ENCODE assay signal across 10 cellular contexts in genomic region chr17:75183999-75184884, GRCh38. TPM values are rescaled to one million over a fixed set of nuclear protein-coding genes. Genes with fewer than 3 reads are reported as not detected.
DNase-seq lines count a peak whose midpoint lies in the region; ATAC-seq and TF ChIP-seq lines count a peak whose summit lies in the region.
"Had no signal": no experiment of that assay in that cellular context is flagged by ENCODE, and none has a peak within 500 bp of the region (broad histone marks: within the 10 kb centered on the region; RNA-seq: fewer than 3 reads in every experiment).

No MANE protein-coding gene starts in this region.

- WGBS in mesenchymal stem cell = 97% methylated on average over 9 of the region's 9 CpGs
- WGBS in testis, 2 donors = 43 to 47% methylated on average over 9 of the region's 9 CpGs
- whole genome bisulfite sequencing in tibial nerve, 2 donors = 94 to 96% methylated on average over 9 of the region's 9 CpGs

- H3K9me3 Mint-ChIP-seq in activated naive CD4-positive, alpha-beta T cell treated with anti-CD3 and anti-CD28 coated beads, Interleukin-2, amount 10 ng/mL, durations not matched to agents 7 days and 5 days = no peaks in the 10 kb centered on the region
- no peaks in the 10 kb centered on the region for H3K9me3 Mint-ChIP-seq in activated CD8-positive, alpha-beta T cell treated with anti-CD3 and anti-CD28 coated beads for 36 hours

- H3K36me3 ChIP-seq in mesenchymal stem cell (ENCODE audit: control insufficient read depth in 1 of 2, insufficient read depth in 2 of 2, low read depth in 1 of 2, low read length in 2 of 2) (peaks cover 8 to 9% of the 10 kb centered on the region in 2 experiments), testis (ENCODE audit: low read depth, missing control alignments) (no peaks in the 10 kb centered on the region), Peyer's patch (peaks cover 0 to 9% (median 0%) of the 10 kb centered on the region in 3 donors), tibial nerve (peaks cover 0 to 5% (median under 1%) of the 10 kb centered on the region in 3 donors)

- H3K23ac ChIP-seq in mesenchymal stem cell (ENCODE audit: low read length in 2 of 2) = no peak overlapping the region

- H2BK15ac ChIP-seq in mesenchymal stem cell (ENCODE audit: low read depth, poor library complexity, severe bottlenecking) = no peak overlapping the region

- H3K18ac ChIP-seq in mesenchymal stem cell (ENCODE audit: low read depth in 1 of 2, low read length in 2 of 2) = peak overlapping the region in 1 of 2 experiments; percentile 21

- CTCF ChIA-PET in activated naive CD4-positive, alpha-beta T cell treated with anti-CD3 and anti-CD28 coated beads, Interleukin-2, amount 10 ng/mL, durations not matched to agents 7 days and 5 days (lab: Charles Lee) = interaction anchor here (0.9 to 2.5 kb wide), 5 partner anchors 12 to 110 kb away, joined by 3 to 16 read pairs (median 4); partner anchors contain the start of gene JPT1
- CTCF ChIA-PET in activated CD8-positive, alpha-beta T cell treated with anti-CD3 and anti-CD28 coated beads for 36 hours (lab: Charles Lee) = interaction anchor here (0.9 to 2.7 kb wide), 3 partner anchors 17 to 67 kb away, joined by 3 to 16 read pairs (median 5); no protein-coding TSS in a partner anchor

- peaks cover 41% of the 10 kb centered on the region for H3K4me1 Mint-ChIP-seq in activated naive CD4-positive, alpha-beta T cell treated with anti-CD3 and anti-CD28 coated beads, Interleukin-2, amount 10 ng/mL, durations not matched to agents 7 days and 5 days
- H3K4me1 Mint-ChIP-seq in activated CD8-positive, alpha-beta T cell treated with anti-CD3 and anti-CD28 coated beads for 36 hours (ENCODE audit: low read depth) = peaks cover 39% of the 10 kb centered on the region

- H2BK5ac ChIP-seq in mesenchymal stem cell (ENCODE audit: low read depth, low read length, poor library complexity, severe bottlenecking) = no peak overlapping the region

- no peaks in the 10 kb centered on the region for H3K27me3 Mint-ChIP-seq in activated naive CD4-positive, alpha-beta T cell treated with anti-CD3 and anti-CD28 coated beads, Interleukin-2, amount 10 ng/mL, durations not matched to agents 7 days and 5 days
- no peaks in the 10 kb centered on the region for H3K27me3 Mint-ChIP-seq in activated CD8-positive, alpha-beta T cell treated with anti-CD3 and anti-CD28 coated beads for 36 hours

- H2BK120ac ChIP-seq in mesenchymal stem cell (ENCODE audit: low read depth, low read length) = no peak overlapping the region

- peaks cover 25% of the 10 kb centered on the region for H3K36me3 Mint-ChIP-seq in activated naive CD4-positive, alpha-beta T cell treated with anti-CD3 and anti-CD28 coated beads, Interleukin-2, amount 10 ng/mL, durations not matched to agents 7 days and 5 days
- H3K36me3 Mint-ChIP-seq in activated CD8-positive, alpha-beta T cell treated with anti-CD3 and anti-CD28 coated beads for 36 hours (ENCODE audit: low read depth) = peaks cover 21% of the 10 kb centered on the region

- H3K14ac ChIP-seq in mesenchymal stem cell (ENCODE audit: low read length in 2 of 2) = no peak overlapping the region

- H2BK12ac ChIP-seq in mesenchymal stem cell (ENCODE audit: low read length in 2 of 2) = no peak overlapping the region

- no peak for TF ChIP-seq POLR2A in testis (IDR thresholded peaks at IDR 0.05)
- no peak for TF ChIP-seq POLR2A in Peyer's patch (IDR thresholded peaks at IDR 0.05)
- no peak for TF ChIP-seq POLR2A in tibial nerve (IDR thresholded peaks at IDR 0.05)

- DNase-seq in activated naive CD4-positive, alpha-beta T cell treated with anti-CD3 and anti-CD28 coated beads, Interleukin-2, amount 10 ng/mL, durations not matched to agents 7 days and 5 days = no peak
- no peak for DNase-seq in activated naive CD4-positive, alpha-beta T cell treated with anti-CD3 and anti-CD28 coated beads, Interleukin-2, amount 50 U/mL, for 16 hours
- DNase-seq in activated CD8-positive, alpha-beta T cell treated with anti-CD3 and anti-CD28 coated beads for 36 hours = no peak
- DNase-seq in mesenchymal stem cell (no peak), testis (peak; percentile 37), Peyer's patch (no peak), tibial nerve (ENCODE audit: low spot score in 2 of 2) (no peak)
- DNase-seq in stimulated activated naive CD4-positive, alpha-beta T cell treated with Interleukin-2 at 50 U/mL for 16 hours (lab: John Stamatoyannopoulos, UW) = no peak
- DNase-seq: AML-193, thyroid gland had no signal

- ATAC-seq in activated CD8-positive, alpha-beta T cell treated with anti-CD3 and anti-CD28 coated beads for 36 hours = no peak

- H3K4me1 ChIP-seq in mesenchymal stem cell (ENCODE audit: control insufficient read depth, insufficient read depth, low read depth, low read length) (peaks cover 6% of the 10 kb centered on the region), testis (peaks cover 25% of the 10 kb centered on the region), Peyer's patch (peaks cover 3 to 20% (median 4%) of the 10 kb centered on the region in 4 donors), tibial nerve (peaks cover 0 to 28% (median 17%) of the 10 kb centered on the region in 4 donors)

- peak overlapping the region; percentile 97 for H4K8ac ChIP-seq in mesenchymal stem cell (ENCODE audit: low read length)

- H3K27ac Mint-ChIP-seq in activated naive CD4-positive, alpha-beta T cell treated with anti-CD3 and anti-CD28 coated beads, Interleukin-2, amount 10 ng/mL, durations not matched to agents 7 days and 5 days = peak overlapping the region; percentile 100
- peak overlapping the region; percentile 97 for H3K27ac Mint-ChIP-seq in activated CD8-positive, alpha-beta T cell treated with anti-CD3 and anti-CD28 coated beads for 36 hours

- no peak for TF ChIP-seq CTCF in activated CD8-positive, alpha-beta T cell treated with anti-CD3 and anti-CD28 coated beads for 36 hours (IDR thresholded peaks at IDR 0.05)
- TF ChIP-seq CTCF in testis (IDR thresholded peaks at IDR 0.05) (no peak), Peyer's patch (IDR thresholded peaks at IDR 0.05) (no peak), tibial nerve (IDR thresholded peaks at IDR 0.05) (no peak)

- H3K9ac ChIP-seq in mesenchymal stem cell (ENCODE audit: low read length) = no peak overlapping the region

- intact Hi-C loops in activated CD8-positive, alpha-beta T cell treated with anti-CD3 and anti-CD28 coated beads for 36 hours (cut with micrococcal nuclease) = loop anchor here (2.0 kb wide), 1 partner anchor 31 kb away; no protein-coding TSS in a partner anchor
- intact Hi-C loops in testis (cut with DNase I; ENCODE audit: low total_unique reads) = no loop called here

- no peak overlapping the region for H4K91ac ChIP-seq in mesenchymal stem cell (ENCODE audit: low read length)

- POLR2A ChIA-PET in activated CD8-positive, alpha-beta T cell treated with anti-CD3 and anti-CD28 coated beads for 36 hours (lab: Charles Lee) = interaction anchor here (0.6 to 1.9 kb wide), 8 partner anchors 8 to 76 kb away, joined by 3 to 9 read pairs (median 4); partner anchors contain the start of gene JPT1

- H2AFZ ChIP-seq in mesenchymal stem cell (ENCODE audit: low read depth, low read length) = no peak overlapping the region

- H3K27me3 ChIP-seq in mesenchymal stem cell (ENCODE audit: control insufficient read depth in 1 of 2, insufficient read depth in 1 of 2, low read length in 2 of 2) (no peaks in the 10 kb centered on the region), testis (no peaks in the 10 kb centered on the region), Peyer's patch (no peaks in the 10 kb centered on the region), tibial nerve (no peaks in the 10 kb centered on the region)
- H3K27me3 ChIP-seq: thyroid gland had no signal

- H3K4ac ChIP-seq in mesenchymal stem cell (ENCODE audit: low read depth in 1 of 2, low read length in 2 of 2) = peak overlapping the region in 1 of 2 experiments; percentile 75

- H3K9me3 ChIP-seq in mesenchymal stem cell (ENCODE audit: control insufficient read depth, low read length) = no peaks in the 10 kb centered on the region
- H3K9me3 ChIP-seq in testis = no peaks in the 10 kb centered on the region
- no peaks in the 10 kb centered on the region for H3K9me3 ChIP-seq in Peyer's patch
- no peaks in the 10 kb centered on the region for H3K9me3 ChIP-seq in tibial nerve
- H3K9me3 ChIP-seq: thyroid gland had no signal

- peak overlapping the region; percentile 94 for H3K4me3 Mint-ChIP-seq in activated naive CD4-positive, alpha-beta T cell treated with anti-CD3 and anti-CD28 coated beads, Interleukin-2, amount 10 ng/mL, durations not matched to agents 7 days and 5 days
- H3K4me3 Mint-ChIP-seq in activated CD8-positive, alpha-beta T cell treated with anti-CD3 and anti-CD28 coated beads for 36 hours = peak overlapping the region; percentile 90

- no peak overlapping the region for H3K4me2 ChIP-seq in mesenchymal stem cell (ENCODE audit: low read length, poor library complexity, severe bottlenecking)

- H2AK5ac ChIP-seq in mesenchymal stem cell (ENCODE audit: low read length, severe bottlenecking) = peak overlapping the region; percentile 87

- no peak overlapping the region for H3K4me3 ChIP-seq in mesenchymal stem cell (ENCODE audit: insufficient read depth in 1 of 2, low read depth in 1 of 2, low read length in 2 of 2)
- H3K4me3 ChIP-seq in testis = no peak overlapping the region
- no peak overlapping the region for H3K4me3 ChIP-seq in Peyer's patch
- no peak overlapping the region for H3K4me3 ChIP-seq in tibial nerve
- H3K4me3 ChIP-seq: thyroid gland had no signal

- TF ChIP-seq EP300 in tibial nerve (IDR thresholded peaks at IDR 0.05) = no peak

- peaks cover 5% of the 10 kb centered on the region for H3K79me1 ChIP-seq in mesenchymal stem cell (replicated peaks; ENCODE audit: low read length, poor library complexity, severe bottlenecking)

- H3K27ac ChIP-seq in mesenchymal stem cell (ENCODE audit: low read length, poor library complexity, severe bottlenecking) (no peak overlapping the region), testis (peak overlapping the region; percentile 44 to 100), Peyer's patch (no peak overlapping the region), tibial nerve (peak overlapping the region in 2 of 4 donors; percentile 99)

RNA-seq across cellular contexts. Expression of gene SUMO2, which starts 1.5 kb away (rescaled TPM):
- 100 to 1,000 TPM; 506 to 525 TPM for total RNA-seq in activated CD8-positive, alpha-beta T cell treated with anti-CD3 and anti-CD28 coated beads for 36 hours
- 170 TPM for polyA plus RNA-seq in mesenchymal stem cell (2013, experiment 1 of 2)
- 170 TPM for polyA plus RNA-seq in mesenchymal stem cell (2013, experiment 2 of 2)
- total RNA-seq in testis (100 to 1,000 TPM in 1 of 2 donors, 10 to 100 TPM in 1; 92.3 to 102 TPM), Peyer's patch (10 to 100 TPM; 22.5 to 52.8 (median 37.4) TPM), tibial nerve (10 to 100 TPM; 38.1 to 62.9 (median 59.8) TPM)
- polyA plus RNA-seq in testis (ENCODE audit: insufficient read depth, low read depth, low replicate concordance) = 484 TPM

RNA-seq across cellular contexts. Expression of gene NUP85, which starts 21.2 kb away (rescaled TPM):
- total RNA-seq in activated CD8-positive, alpha-beta T cell treated with anti-CD3 and anti-CD28 coated beads for 36 hours = 100 to 1,000 TPM; 108 to 116 TPM
- 24.1 TPM for polyA plus RNA-seq in mesenchymal stem cell (2013, experiment 1 of 2)
- polyA plus RNA-seq in mesenchymal stem cell (2013, experiment 2 of 2) = 21.9 TPM
- total RNA-seq in testis (10 to 100 TPM; 57.8 to 76.1 TPM), Peyer's patch (10 to 100 TPM; 34.0 to 52.8 (median 36.7) TPM), tibial nerve (10 to 100 TPM; 38.1 to 68.6 (median 53.2) TPM)
- 52.6 TPM for polyA plus RNA-seq in testis (ENCODE audit: insufficient read depth, low read depth, low replicate concordance)

RNA-seq across cellular contexts. Expression of gene JPT1, which starts 29.9 kb away (rescaled TPM):
- total RNA-seq in activated CD8-positive, alpha-beta T cell treated with anti-CD3 and anti-CD28 coated beads for 36 hours = 100 to 1,000 TPM; 203 to 208 TPM
- 284 TPM for polyA plus RNA-seq in mesenchymal stem cell (2013, experiment 1 of 2)
- polyA plus RNA-seq in mesenchymal stem cell (2013, experiment 2 of 2) = 299 TPM
- total RNA-seq in testis (100 to 1,000 TPM; 234 to 371 TPM), Peyer's patch (100 to 1,000 TPM; 132 to 261 (median 202) TPM), tibial nerve (10 to 100 TPM; 13.5 to 53.4 (median 32.4) TPM)
- 758 TPM for polyA plus RNA-seq in testis (ENCODE audit: insufficient read depth, low read depth, low replicate concordance)

RNA-seq across cellular contexts. Expression of gene NT5C, which starts 52.7 kb away (rescaled TPM):
- total RNA-seq in activated CD8-positive, alpha-beta T cell treated with anti-CD3 and anti-CD28 coated beads for 36 hours = 10 to 100 TPM; 66.1 to 68.1 TPM
- polyA plus RNA-seq in mesenchymal stem cell (2013, experiment 1 of 2) = 52.5 TPM
- 56.2 TPM for polyA plus RNA-seq in mesenchymal stem cell (2013, experiment 2 of 2)
- total RNA-seq in testis (10 to 100 TPM; 76.5 to 83.6 TPM), Peyer's patch (100 to 1,000 TPM; 151 to 176 (median 156) TPM), tibial nerve (100 to 1,000 TPM; 137 to 194 (median 166) TPM)
- 22.2 TPM for polyA plus RNA-seq in testis (ENCODE audit: insufficient read depth, low read depth, low replicate concordance)

Comparison
In these comparisons a context has a peak if more than half of its experiments do, and no peak if none do; other contexts are left out.
1. H3K27ac ChIP-seq: peak in testis (2 of 2); none in mesenchymal stem cell (single experiment) and Peyer's patch (0 of 4).
2. RNA of gene SUMO2, which starts 1.5 kb away (total RNA-seq): 506 to 525 TPM in activated CD8-positive, alpha-beta T cell treated with anti-CD3 and anti-CD28 coated beads for 36 hours; 92.3 to 102 TPM in testis, 38.1 to 62.9 TPM in tibial nerve and 22.5 to 52.8 TPM in Peyer's patch; every median in the first group is over 4 times any median in the second.